Comparison of ENCODE assay signal across 9 cellular contexts in the genomic region with DNA sequence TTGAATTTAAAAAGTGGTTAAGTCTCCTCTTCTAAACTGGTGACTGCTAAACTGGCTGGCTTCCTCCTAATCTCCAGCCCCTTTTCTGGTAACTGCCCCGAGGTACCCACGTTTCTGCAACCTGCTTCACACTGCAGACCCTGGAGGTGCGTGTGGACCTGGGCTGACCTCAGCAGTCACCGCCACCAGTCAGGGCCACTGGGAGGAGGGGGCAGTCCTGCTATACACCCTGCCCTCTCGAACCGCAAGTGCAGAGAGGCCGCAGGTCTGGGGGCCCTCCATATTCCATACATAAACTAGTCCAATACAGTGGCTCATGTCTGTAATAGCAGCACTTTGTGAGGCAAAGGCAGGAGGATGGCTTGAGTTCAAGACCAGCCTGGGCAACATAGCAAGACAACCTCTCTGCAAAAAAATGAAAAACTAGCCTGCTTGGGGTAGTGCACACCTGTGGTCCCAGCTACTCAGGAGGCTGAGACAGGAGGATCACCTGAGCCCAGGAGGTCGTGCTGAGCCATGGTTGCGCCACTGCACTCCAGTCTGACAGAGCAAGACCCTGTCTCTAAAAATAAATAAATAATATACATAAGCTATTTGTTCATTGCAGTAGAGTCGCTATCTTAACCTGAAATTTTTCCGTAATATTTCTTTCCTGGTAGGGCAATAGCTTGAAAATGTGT. TPM values are rescaled to one million over a fixed set of nuclear protein-coding genes. Genes with fewer than 3 reads are reported as not detected.
A peak's percentile ranks its signal among the peaks of the same experiment; 100 is the strongest.
DNase-seq lines count a peak whose midpoint lies in the region; ATAC-seq and TF ChIP-seq lines count a peak whose summit lies in the region.
"Had no signal": no experiment of that assay in that cellular context is flagged by ENCODE, and none has a peak within 500 bp of the region (broad histone marks: within the 10 kb centered on the region; RNA-seq: fewer than 3 reads in every experiment).

No MANE protein-coding gene starts in this region.

- WGBS in right lobe of liver (ENCODE audit: insufficient coverage, low coverage, low lambda C conversion rate, missing lambda C conversion rate): 65% methylated on average over 3 of the region's 11 CpGs

- H3K27ac ChIP-seq in CD8-positive, alpha-beta memory T cell (ENCODE audit: low read depth, low read length): no peak overlapping the region
- H3K27ac ChIP-seq in ascending aorta (peak overlapping the region; percentile 18 to 21), right lobe of liver (peak overlapping the region in 2 of 3 donors; percentile 62 to 87)

- no peaks in the 10 kb centered on the region for H3K27me3 Mint-ChIP-seq in CD8-positive, alpha-beta memory T cell
- peaks cover 1% of the 10 kb centered on the region for H3K27me3 Mint-ChIP-seq in activated CD4-positive, alpha-beta memory T cell treated with anti-CD3 and anti-CD28 coated beads, Interleukin-2, amount 10 ng/mL, durations not matched to agents 7 days and 5 days
- H3K27me3 Mint-ChIP-seq: activated T-cell treated with anti-CD3 and anti-CD28 coated beads, Interleukin-2, amount 50 U/mL, for 24 hours had no signal

- H3K4me3 Mint-ChIP-seq in CD8-positive, alpha-beta memory T cell: peak overlapping the region in 5 of 7 donors; percentile 7 to 89 (median 86)
- H3K4me3 Mint-ChIP-seq in activated CD4-positive, alpha-beta memory T cell treated with anti-CD3 and anti-CD28 coated beads, Interleukin-2, amount 10 ng/mL, durations not matched to agents 7 days and 5 days: no peak overlapping the region

- intact Hi-C loops in ascending aorta (cut with DNase I) (no loop called here), right lobe of liver (cut with DNase I) (no loop called here)

- TF ChIP-seq CTCF in ascending aorta (IDR thresholded peaks at IDR 0.05) (no peak), right lobe of liver (IDR thresholded peaks at IDR 0.05) (no peak)

- H3K9me3 ChIP-seq in CD8-positive, alpha-beta memory T cell (ENCODE audit: low read length): no peaks in the 10 kb centered on the region
- H3K9me3 ChIP-seq in ascending aorta (no peaks in the 10 kb centered on the region), right lobe of liver (no peaks in the 10 kb centered on the region), skeletal muscle satellite cell (replicated peaks; ENCODE audit: low read length) (no peaks in the 10 kb centered on the region)

- no peak for TF ChIP-seq POLR2A in right lobe of liver (IDR thresholded peaks at IDR 0.05)

- DNase-seq in CD8-positive, alpha-beta memory T cell: peak in 1 of 5 donors; percentile 20
- peak in 1 of 2 donors; percentile 56 for DNase-seq in ascending aorta (ENCODE audit: low spot score in 2 of 2)
- DNase-seq in right lobe of liver: no peak
- no peak for DNase-seq in activated CD4-positive, alpha-beta memory T cell treated with anti-CD3 and anti-CD28 coated beads, Interleukin-2, amount 10 ng/mL, durations not matched to agents 7 days and 5 days
- DNase-seq in stimulated activated CD4-positive, alpha-beta T cell treated with anti-CD3 and anti-CD28 coated beads, Interleukin-15, amount 100 ng/mL, for 24 hours: no peak

- POLR2A ChIA-PET in CD8-positive, alpha-beta memory T cell (lab: Charles Lee): interaction anchor here (0.6 to 2.4 kb wide), 2 partner anchors 25 to 1289 kb away, joined by 3 to 11 read pairs; a partner anchor contains a TSS
- POLR2A ChIA-PET in activated CD4-positive, alpha-beta memory T cell treated with anti-CD3 and anti-CD28 coated beads, Interleukin-2, amount 10 ng/mL, durations not matched to agents 7 days and 5 days (lab: Charles Lee): interaction anchor here (1.0 to 5.4 kb wide), 8 partner anchors 10 to 363 kb away, joined by 3 to 32 read pairs (median 6); a partner anchor contains a TSS

- H3K36me3 ChIP-seq in CD8-positive, alpha-beta memory T cell (ENCODE audit: insufficient read depth, low read length): peaks cover 28% of the 10 kb centered on the region
- H3K36me3 ChIP-seq in ascending aorta (peaks cover 38 to 54% of the 10 kb centered on the region in 2 donors), right lobe of liver (peaks cover 0 to 10% (median 0%) of the 10 kb centered on the region in 4 donors), skeletal muscle satellite cell (ENCODE audit: insufficient read depth, low read length) (peaks cover 30% of the 10 kb centered on the region)

- H3K9ac ChIP-seq in skeletal muscle satellite cell (ENCODE audit: low read depth, low read length): no peak overlapping the region

- no peaks in the 10 kb centered on the region for H3K27me3 ChIP-seq in CD8-positive, alpha-beta memory T cell (ENCODE audit: insufficient read depth, low read length, poor library complexity, severe bottlenecking)
- H3K27me3 ChIP-seq in ascending aorta (no peaks in the 10 kb centered on the region), right lobe of liver (no peaks in the 10 kb centered on the region), skeletal muscle satellite cell (ENCODE audit: control insufficient read depth, insufficient read depth, low read length) (no peaks in the 10 kb centered on the region)

- H3K9me3 Mint-ChIP-seq in CD8-positive, alpha-beta memory T cell: no peaks in the 10 kb centered on the region
- no peaks in the 10 kb centered on the region for H3K9me3 Mint-ChIP-seq in activated CD4-positive, alpha-beta memory T cell treated with anti-CD3 and anti-CD28 coated beads, Interleukin-2, amount 10 ng/mL, durations not matched to agents 7 days and 5 days
- H3K9me3 Mint-ChIP-seq: activated T-cell treated with anti-CD3 and anti-CD28 coated beads, Interleukin-2, amount 50 U/mL, for 24 hours had no signal

- H3K4me2 ChIP-seq in skeletal muscle satellite cell (ENCODE audit: low read length): peak overlapping the region; percentile 67

- peaks cover 7 to 68% (median 14%) of the 10 kb centered on the region in 3 donors for H3K36me3 Mint-ChIP-seq in CD8-positive, alpha-beta memory T cell
- H3K36me3 Mint-ChIP-seq in activated CD4-positive, alpha-beta memory T cell treated with anti-CD3 and anti-CD28 coated beads, Interleukin-2, amount 10 ng/mL, durations not matched to agents 7 days and 5 days (ENCODE audit: low read depth): peaks cover 56% of the 10 kb centered on the region

- peaks cover 52 to 66% (median 57%) of the 10 kb centered on the region in 3 donors for H3K4me1 Mint-ChIP-seq in CD8-positive, alpha-beta memory T cell
- peaks cover 42% of the 10 kb centered on the region for H3K4me1 Mint-ChIP-seq in activated CD4-positive, alpha-beta memory T cell treated with anti-CD3 and anti-CD28 coated beads, Interleukin-2, amount 10 ng/mL, durations not matched to agents 7 days and 5 days

- ATAC-seq in right lobe of liver (no peak), HG02973 (IDR thresholded peaks at IDR 0.05; ENCODE audit: unreplicated experiment) (no peak), HG03135 (IDR thresholded peaks at IDR 0.05; ENCODE audit: unreplicated experiment) (no peak)

- peaks cover 57% of the 10 kb centered on the region for H3K4me1 ChIP-seq in CD8-positive, alpha-beta memory T cell (ENCODE audit: insufficient read depth, low read length)
- H3K4me1 ChIP-seq in ascending aorta (peaks cover 4 to 23% of the 10 kb centered on the region in 2 donors), right lobe of liver (peaks cover 0 to 79% (median 40%) of the 10 kb centered on the region in 4 donors), skeletal muscle satellite cell (ENCODE audit: control insufficient read depth, insufficient read depth, low read length) (peaks cover 40% of the 10 kb centered on the region)

- CTCF ChIA-PET in CD8-positive, alpha-beta memory T cell (lab: Charles Lee): interaction anchor here (0.6 to 7.4 kb wide), 10 partner anchors 10 to 341 kb away, joined by 3 to 43 read pairs (median 6); a partner anchor contains a TSS
- CTCF ChIA-PET in activated CD4-positive, alpha-beta memory T cell treated with anti-CD3 and anti-CD28 coated beads, Interleukin-2, amount 10 ng/mL, durations not matched to agents 7 days and 5 days (lab: Charles Lee): interaction anchor here (0.5 to 2.5 kb wide), 5 partner anchors 9 to 368 kb away, joined by 3 to 23 read pairs (median 3); no protein-coding TSS in a partner anchor

- no peak overlapping the region for H3K4me3 ChIP-seq in CD8-positive, alpha-beta memory T cell (ENCODE audit: low read length)
- H3K4me3 ChIP-seq in ascending aorta (no peak overlapping the region), right lobe of liver (peak overlapping the region in 1 of 3 donors; percentile 12), skeletal muscle satellite cell (ENCODE audit: low read length) (no peak overlapping the region)

- H3K27ac Mint-ChIP-seq in CD8-positive, alpha-beta memory T cell: peak overlapping the region in 4 of 8 donors; percentile 17 to 97 (median 86)
- no peak overlapping the region for H3K27ac Mint-ChIP-seq in activated CD4-positive, alpha-beta memory T cell treated with anti-CD3 and anti-CD28 coated beads, Interleukin-2, amount 10 ng/mL, durations not matched to agents 7 days and 5 days
- H3K27ac Mint-ChIP-seq: activated T-cell treated with anti-CD3 and anti-CD28 coated beads, Interleukin-2, amount 50 U/mL, for 24 hours had no signal

RNA-seq across cellular contexts. Expression of a gene that starts 25.6 kb away (rescaled TPM):
- total RNA-seq in CD8-positive, alpha-beta memory T cell: 10 to 100 TPM; 19.3 to 19.9 TPM
- 30.6 TPM for polyA plus RNA-seq in CD8-positive, alpha-beta memory T cell
- total RNA-seq in ascending aorta (31.8 TPM), right lobe of liver (1 to 10 TPM; 5.2 to 6.7 (median 6.0) TPM)
- total RNA-seq in skeletal muscle satellite cell (2012; rRNA removed): 19.2 and 22.1 TPM in 2 replicates
- total RNA-seq in activated CD4-positive, alpha-beta memory T cell treated with anti-CD3 and anti-CD28 coated beads, Interleukin-2, amount 10 ng/mL, durations not matched to agents 7 days and 5 days: 10 to 100 TPM; 27.1 to 27.7 TPM

RNA-seq across cellular contexts. Expression of a gene that starts 35.0 kb away (rescaled TPM):
- total RNA-seq in CD8-positive, alpha-beta memory T cell: 10 to 100 TPM; 23.8 to 27.2 TPM
- 12.5 TPM for polyA plus RNA-seq in CD8-positive, alpha-beta memory T cell
- total RNA-seq in ascending aorta: 98.7 TPM
- 10 to 100 TPM; 23.6 to 37.2 (median 27.8) TPM for total RNA-seq in right lobe of liver
- total RNA-seq in skeletal muscle satellite cell (2012; rRNA removed): 20.5 and 30.2 TPM in 2 replicates
- total RNA-seq in activated CD4-positive, alpha-beta memory T cell treated with anti-CD3 and anti-CD28 coated beads, Interleukin-2, amount 10 ng/mL, durations not matched to agents 7 days and 5 days: 10 to 100 TPM; 23.4 to 24.7 TPM
